ENCODE assay signal across 28 cellular contexts in genomic region chr5:15492545-15492944, GRCh38. TPM values are rescaled to one million over a fixed set of nuclear protein-coding genes. Genes with fewer than 3 reads are reported as not detected.
DNase-seq lines count a peak whose midpoint lies in the region; ATAC-seq, FAIRE-seq and TF ChIP-seq lines count a peak whose summit lies in the region.
"Had no signal": no experiment of that assay in that cellular context is flagged by ENCODE, and none has a peak within 500 bp of the region (broad histone marks: within the 10 kb centered on the region; RNA-seq: fewer than 3 reads in every experiment).

No MANE protein-coding gene starts in this region.

- no peak overlapping the region for H3K4ac ChIP-seq in H1 (replicated peaks; ENCODE audit: insufficient read length, low read depth, low read length)

- H3K27me3 ChIP-seq in GM23248 (replicated peaks; ENCODE audit: insufficient read depth), result peaks cover 27% of the 10 kb centered on the region
- H3K27me3 ChIP-seq in H1 (replicated peaks in 1 of 4; ENCODE audit: control insufficient read depth in 3 of 4, extremely low read depth in 1 of 4, insufficient read depth in 3 of 4, low read length in 3 of 4), result no peaks in the 10 kb centered on the region
- H3K27me3 ChIP-seq in foreskin keratinocyte, result peaks cover 14% of the 10 kb centered on the region
- no peaks in the 10 kb centered on the region for H3K27me3 ChIP-seq in psoas muscle (ENCODE audit: insufficient read depth in 3 of 3, low read length in 2 of 3)
- H3K27me3 ChIP-seq: BLaER1 had no signal

- H3K27ac ChIP-seq in GM23248 (no peak overlapping the region), H1 (ENCODE audit: low read depth, low read length) (no peak overlapping the region), foreskin keratinocyte (no peak overlapping the region), psoas muscle (no peak overlapping the region)
- H3K27ac ChIP-seq: BLaER1, RWPE1 had no signal

- H2BK120ac ChIP-seq in H1 (replicated peaks; ENCODE audit: low read depth, low read length), result no peak overlapping the region

- H3K9me3 Mint-ChIP-seq in activated naive CD4-positive, alpha-beta T cell treated with anti-CD3 and anti-CD28 coated beads, Interleukin-2, amount 50 U/mL, for 72 hours, result peaks cover 11 to 19% of the 10 kb centered on the region in 2 donors

- H2BK5ac ChIP-seq in H1 (ENCODE audit: low read depth, low read length), result no peak overlapping the region

- H2BK15ac ChIP-seq in H1 (ENCODE audit: low read length), result 0 out of 2 replicates have a peak overlapping the region, but pooled peaks have one; percentile 20

- H3F3A ChIP-seq in GM23248 (ENCODE audit: insufficient read depth), result no peaks in the 10 kb centered on the region

- no peaks in the 10 kb centered on the region for H3K9me2 ChIP-seq in GM23248 (ENCODE audit: insufficient read depth)

- peak; percentile 42 for DNase-seq in GM23248
- no peak for DNase-seq in HTR-8/SVneo (ENCODE audit: insufficient read length, low spot score)
- no peak for DNase-seq in H1 (ENCODE audit: low read depth in 1 of 2, low spot score in 2 of 2)
- DNase-seq in foreskin keratinocyte, result no peak
- no peak for DNase-seq in activated naive CD4-positive, alpha-beta T cell treated with anti-CD3 and anti-CD28 coated beads, Interleukin-2, amount 50 U/mL, for 72 hours (ENCODE audit: low spot score in 2 of 2)
- DNase-seq in NCI-H345 treated with DMSO at 0.1 percent for 48 hours (lab: John Stamatoyannopoulos, UW; ENCODE audit: unreplicated experiment), result no peak
- no peak for DNase-seq in psoas muscle
- DNase-seq: CD4-positive, CD25-positive, alpha-beta regulatory T cell; DMS53; GOT3; Kasumi-1; NCI-H1092 treated with DMSO at 0.1 percent for 48 hours; NCI-H1436; NCI-H187; NCI-H2081 treated with DMSO at 0.1 percent for 48 hours; NCI-H2171 treated with DMSO at 0.1 percent for 48 hours; NCI-H446 treated with DMSO at 0.1 percent for 48 hours; NCI-H526; SHP77 had no signal

- CTCF ChIA-PET in H1 (lab: Charles Lee; ENCODE audit: partially characterized antibody), result no interaction called here

- H3K79me2 ChIP-seq in GM23248 (ENCODE audit: insufficient read depth) (no peaks in the 10 kb centered on the region), H1 (ENCODE audit: control insufficient read depth in 1 of 2, insufficient read depth in 2 of 2, low read length in 2 of 2) (no peaks in the 10 kb centered on the region)

- H4K20me1 ChIP-seq in GM23248 (ENCODE audit: insufficient read depth) (no peaks in the 10 kb centered on the region), H1 (replicated peaks in 1 of 2; ENCODE audit: control insufficient read depth in 1 of 2, insufficient read depth in 2 of 2, low read length in 2 of 2) (no peaks in the 10 kb centered on the region)
- H4K20me1 ChIP-seq: BLaER1 had no signal

- 42 to 57% methylated on average over 1 of the region's 1 CpG for WGBS in GM23248 (ENCODE audit: low coverage in 1 of 2, low lambda C conversion rate in 2 of 2, missing lambda C conversion rate in 2 of 2), 2 experiments
- WGBS in H1 (ENCODE audit: extremely low coverage in 1 of 2, insufficient coverage in 1 of 2, insufficient read length in 1 of 2, insufficient replicate concordance in 2 of 2, low coverage in 1 of 2, low lambda C conversion rate in 2 of 2, missing lambda C conversion rate in 1 of 2), 2 experiments, result 95% methylated on average over 1 of the region's 1 CpG; no CpG with 5 or more reads in 1 of the 2 experiments
- 93 to 100% (median 100%) methylated on average over 1 of the region's 1 CpG for WGBS in psoas muscle, 3 donors

- ATAC-seq in foreskin keratinocyte, result peak; percentile 19
- ATAC-seq in activated naive CD4-positive, alpha-beta T cell treated with anti-CD3 and anti-CD28 coated beads, Interleukin-2, amount 50 U/mL, for 72 hours, result no peak
- ATAC-seq in psoas muscle, result no peak
- ATAC-seq: HCT116, K562, Panc1 had no signal

- in situ Hi-C loops in GM23248 (cut with MboI), result no loop called here

- H4K91ac ChIP-seq in H1 (replicated peaks; ENCODE audit: insufficient read length, low read length), result peak overlapping the region; percentile 56

- H3K27ac Mint-ChIP-seq in activated naive CD4-positive, alpha-beta T cell treated with anti-CD3 and anti-CD28 coated beads, Interleukin-2, amount 50 U/mL, for 72 hours, result no peak overlapping the region
- H3K27ac Mint-ChIP-seq: CD4-positive, CD25-positive, alpha-beta regulatory T cell had no signal

- H3K4me1 ChIP-seq in GM23248 (ENCODE audit: insufficient read depth) (peaks cover 12% of the 10 kb centered on the region), H1 (replicated peaks in 1 of 4; ENCODE audit: control insufficient read depth in 3 of 4, insufficient read depth in 4 of 4, low read length in 3 of 4) (peaks cover 0 to 4% (median 0%) of the 10 kb centered on the region in 4 experiments; a peak in 1 of 7 replicates), foreskin keratinocyte (no peaks in the 10 kb centered on the region), psoas muscle (no peaks in the 10 kb centered on the region)
- H3K4me1 ChIP-seq: BLaER1 had no signal

- no peak overlapping the region for H2BK20ac ChIP-seq in H1 (ENCODE audit: low read length)

- intact Hi-C loops in psoas muscle (cut with DNase I), result loop anchor here in 1 of 2 donors (10.0 kb wide), 1 partner anchor 302 kb away; no protein-coding TSS in a partner anchor

- no peak overlapping the region for H3K18ac ChIP-seq in H1 (ENCODE audit: extremely low read depth, low read length)

- no peak overlapping the region for H3K56ac ChIP-seq in H1 (replicated peaks; ENCODE audit: insufficient read length, low read depth, low read length)

- H3K79me1 ChIP-seq in H1 (ENCODE audit: low read depth, low read length), result no peaks in the 10 kb centered on the region

- H3K36me3 Mint-ChIP-seq in activated naive CD4-positive, alpha-beta T cell treated with anti-CD3 and anti-CD28 coated beads, Interleukin-2, amount 50 U/mL, for 72 hours, result no peaks in the 10 kb centered on the region
- H3K36me3 Mint-ChIP-seq: CD4-positive, CD25-positive, alpha-beta regulatory T cell had no signal

- no peak overlapping the region for H4K8ac ChIP-seq in H1 (ENCODE audit: extremely low read depth, insufficient read depth, low read length)

- no peak overlapping the region for H2BK12ac ChIP-seq in H1 (ENCODE audit: low read depth, low read length)

- no peak overlapping the region for H4K5ac ChIP-seq in H1 (ENCODE audit: insufficient read length, low read depth, low read length)

- no peak for TF ChIP-seq EP300 in H1 (IDR thresholded peaks at IDR 0.05; ENCODE audit: borderline replicate concordance in 1 of 2, low read depth in 2 of 2, low read length in 2 of 2)

- FAIRE-seq in HTR-8/SVneo (lab: Jason Lieb, UNC) (peak; percentile 92), H1 (lab: Jason Lieb, UNC) (no peak)
- FAIRE-seq: A204.1, GM18507, K562 had no signal

- H3K36me3 ChIP-seq in GM23248 (ENCODE audit: low read depth) (no peaks in the 10 kb centered on the region), H1 (ENCODE audit: control insufficient read depth in 2 of 4, insufficient read depth in 4 of 4, low read length in 3 of 4) (no peaks in the 10 kb centered on the region), psoas muscle (ENCODE audit: insufficient read depth in 1 of 2, low read depth in 1 of 2) (no peaks in the 10 kb centered on the region)
- H3K36me3 ChIP-seq: BLaER1 had no signal

- H3K4me2 ChIP-seq in GM23248 (ENCODE audit: unreplicated experiment), result no peak overlapping the region
- no peak overlapping the region for H3K4me2 ChIP-seq in H1 (ENCODE audit: insufficient read depth in 1 of 2, low read depth in 2 of 2, low read length in 2 of 2)
- H3K4me2 ChIP-seq: BLaER1 had no signal

- H2AK5ac ChIP-seq in H1 (ENCODE audit: low read depth, low read length), result no peak overlapping the region

- POLR2A ChIA-PET in H1 (lab: Charles Lee; ENCODE audit: partially characterized antibody), result no interaction called here

- H2AFZ ChIP-seq in GM23248 (no peak overlapping the region), H1 (ENCODE audit: low read length) (no peak overlapping the region)

- no peak overlapping the region for H3K4me3 ChIP-seq in GM23248
- no peak overlapping the region for H3K4me3 ChIP-seq in H1 (ENCODE audit: extremely low read depth in 1 of 4, insufficient read depth in 2 of 4, low read depth in 3 of 4, low read length in 4 of 4)
- H3K4me3 ChIP-seq in psoas muscle, result no peak overlapping the region
- H3K4me3 ChIP-seq: BLaER1, K562 had no signal

- TF ChIP-seq RAD21 in H1 (IDR thresholded peaks at IDR 0.05 in 1 of 2, conservative IDR thresholded peaks at IDR 0.05 in 1 of 2; ENCODE audit: low read depth in 2 of 2, low read length in 2 of 2), result no peak

- H3K23ac ChIP-seq in H1 (ENCODE audit: insufficient read length), result no peak overlapping the region

- no peak for TF ChIP-seq POLR2A in H1 (IDR thresholded peaks at IDR 0.05; ENCODE audit: control extremely low read depth in 1 of 2, low read depth in 2 of 2, low read length in 2 of 2)

- no peaks in the 10 kb centered on the region for H3K9me3 ChIP-seq in GM23248 (ENCODE audit: low read depth)
- H3K9me3 ChIP-seq in H1 (ENCODE audit: insufficient read depth in 2 of 2, low read depth in 1 of 2, low read length in 1 of 2), result no peaks in the 10 kb centered on the region
- no peaks in the 10 kb centered on the region for H3K9me3 ChIP-seq in psoas muscle
- H3K9me3 ChIP-seq: BLaER1 had no signal

- no peak overlapping the region for H3K14ac ChIP-seq in H1 (ENCODE audit: insufficient read length)

- H3K9ac ChIP-seq in GM23248 (no peak overlapping the region), H1 (replicated peaks in 1 of 4; ENCODE audit: extremely low read depth in 1 of 4, low read depth in 3 of 4, low read length in 3 of 4) (no peak overlapping the region)
- H3K9ac ChIP-seq: BLaER1 had no signal

- no peak for TF ChIP-seq CTCF in H1 (IDR thresholded peaks at IDR 0.05; ENCODE audit: control extremely low read depth in 1 of 3, insufficient read depth in 1 of 3, low read depth in 1 of 3, low read length in 3 of 3)
- TF ChIP-seq CTCF in foreskin keratinocyte (conservative IDR thresholded peaks at IDR 0.05), result no peak
- TF ChIP-seq CTCF in psoas muscle (IDR thresholded peaks at IDR 0.05), result no peak

- no peaks in the 10 kb centered on the region for H3K23me2 ChIP-seq in H1 (ENCODE audit: low read depth, low read length)

RNA-seq across cellular contexts. Expression of gene FBXL7, which starts 7.4 kb away (rescaled TPM):
- 7.5 and 8.7 TPM in 2 replicates for total RNA-seq in GM23248 (2014; rRNA removed; shearing (Covaris generic))
- polyA plus RNA-seq in GM23248 (2016; fragmentation: Nextera tagmentation; extraction: Ambion mirVana) (2.6 and 3.2 TPM in 2 replicates), H1 (2011; rRNA removed) (17.7 and 25.9 TPM in 2 replicates), foreskin keratinocyte (2.6 TPM in 2 replicates), psoas muscle (1 to 10 TPM; 1.6 to 2.6 (median 1.9) TPM)
- total RNA-seq in H1 (2021; fragmentation: NEBNext Ultra II Directional; extraction: Animal tissue kit (Norgen Biotek cat#: 25700)), result 17.8 and 19.1 TPM in 2 replicates
- polyA plus RNA-seq in H1 (2011; cell fraction: cytosol; rRNA removed), result 12.4 TPM
- 26.1 TPM for polyA plus RNA-seq in H1 (2011; cell fraction: nucleus; rRNA removed)
- polyA plus RNA-seq in H1 (2012, experiment 1 of 2), result 13.0 to 18.0 TPM (median 14.7 TPM) in 4 replicates
- 8.3 TPM for polyA plus RNA-seq in H1 (2012, experiment 2 of 2)
- 11.1 TPM for polyA plus RNA-seq in H1 (2013, experiment 1 of 2)
- 11.7 TPM for polyA plus RNA-seq in H1 (2013, experiment 2 of 2)
- 16.8 and 19.1 TPM in 2 replicates for polyA minus RNA-seq in H1 (2011; rRNA and poly(A)+ RNA removed)
- polyA minus RNA-seq in H1 (2011; cell fraction: cytosol; rRNA and poly(A)+ RNA removed), result 19.0 TPM
- polyA minus RNA-seq in H1 (2011; cell fraction: nucleus; rRNA and poly(A)+ RNA removed), result 34.4 TPM
- total RNA-seq in foreskin keratinocyte (3.7 and 4.8 TPM in 2 replicates), psoas muscle (1 to 10 TPM; 1.6 to 7.5 (median 4.4) TPM)
- not detected for total RNA-seq in activated naive CD4-positive, alpha-beta T cell treated with anti-CD3 and anti-CD28 coated beads, Interleukin-2, amount 50 U/mL, for 72 hours
- total RNA-seq: CD4-positive, CD25-positive, alpha-beta regulatory T cell; G401; HT-29 had no signal
- polyA plus RNA-seq: CD4-positive, CD25-positive, alpha-beta regulatory T cell had no signal
